ENCODE assay signal across 15 cellular contexts in genomic region chr10:87618470-87619423, GRCh38. TPM values are rescaled to one million over a fixed set of nuclear protein-coding genes. Genes with fewer than 3 reads are reported as not detected.
DNase-seq lines count a peak whose midpoint lies in the region; ATAC-seq, FAIRE-seq and TF ChIP-seq lines count a peak whose summit lies in the region.
"Had no signal": no experiment of that assay in that cellular context is flagged by ENCODE, and none has a peak within 500 bp of the region (broad histone marks: within the 10 kb centered on the region; RNA-seq: fewer than 3 reads in every experiment).

No MANE protein-coding gene starts in this region.

- FAIRE-seq in islet of Langerhans (lab: Jason Lieb, UNC), result peak; percentile 91
- no peak for FAIRE-seq in small intestine (lab: Jason Lieb, UNC)

- no peak overlapping the region for H3K4me3 ChIP-seq in PC-3 (ENCODE audit: low read length)
- H3K4me3 ChIP-seq in small intestine (ENCODE audit: low read depth in 1 of 2, low read length in 2 of 2), result no peak overlapping the region
- no peak overlapping the region for H3K4me3 ChIP-seq in naive thymus-derived CD4-positive, alpha-beta T cell (ENCODE audit: low read length)
- no peak overlapping the region for H3K4me3 ChIP-seq in aorta (ENCODE audit: low read length in 2 of 2)
- H3K4me3 ChIP-seq: SJSA1, thoracic aorta had no signal

- H4K20me1 ChIP-seq in PC-3 (ENCODE audit: low read length), result no peaks in the 10 kb centered on the region

- no peak overlapping the region for H3K9ac ChIP-seq in PC-3 (ENCODE audit: low read length)

- ATAC-seq in PC-3, result no peak
- ATAC-seq in naive thymus-derived CD4-positive, alpha-beta T cell, result no peak
- no peak for ATAC-seq in aorta (ENCODE audit: low FRiP score)

- H3F3A ChIP-seq in PC-3 (ENCODE audit: low read length, unreplicated experiment), result no peaks in the 10 kb centered on the region

- peaks cover 19% of the 10 kb centered on the region; the same call in 1 of the 2 replicates for H3K4me1 ChIP-seq in PC-3 (ENCODE audit: insufficient read depth, low read length)
- no peaks in the 10 kb centered on the region for H3K4me1 ChIP-seq in small intestine (ENCODE audit: control insufficient read depth in 2 of 2, insufficient read depth in 1 of 2, low read depth in 1 of 2, low read length in 1 of 2)
- H3K4me1 ChIP-seq in naive thymus-derived CD4-positive, alpha-beta T cell (ENCODE audit: control insufficient read depth in 2 of 2, insufficient read depth in 2 of 2, low read length in 2 of 2), result no peaks in the 10 kb centered on the region
- peaks cover 0 to 1% of the 10 kb centered on the region in 2 donors for H3K4me1 ChIP-seq in aorta (ENCODE audit: control insufficient read depth in 1 of 2, insufficient read depth in 2 of 2, low read length in 2 of 2)
- H3K4me1 ChIP-seq: SJSA1 had no signal

- H3K79me2 ChIP-seq in PC-3 (ENCODE audit: low read length), result no peaks in the 10 kb centered on the region

- H2AFZ ChIP-seq in PC-3 (ENCODE audit: low read length), result no peak overlapping the region

- H3K9me3 ChIP-seq in PC-3 (ENCODE audit: low read length) (no peaks in the 10 kb centered on the region), small intestine (ENCODE audit: control insufficient read depth, low read depth) (no peaks in the 10 kb centered on the region), aorta (ENCODE audit: control insufficient read depth, low read length) (no peaks in the 10 kb centered on the region)
- no peaks in the 10 kb centered on the region for H3K9me3 ChIP-seq in naive thymus-derived CD4-positive, alpha-beta T cell (ENCODE audit: control insufficient read depth in 2 of 3, low read length in 3 of 3)
- H3K9me3 ChIP-seq: SJSA1, thoracic aorta had no signal

- CTCF ChIA-PET in PC-3 (lab: Charles Lee), result no interaction called here
- CTCF ChIA-PET in activated naive CD4-positive, alpha-beta T cell treated with anti-CD3 and anti-CD28 coated beads, Interleukin-2, amount 10 ng/mL, durations not matched to agents 7 days and 5 days (lab: Charles Lee), result no interaction called here
- CTCF ChIA-PET in naive thymus-derived CD4-positive, alpha-beta T cell (lab: Charles Lee), result interaction anchor here (1.8 kb wide), 1 partner anchor 16 kb away, joined by 3 read pairs; no protein-coding TSS in a partner anchor

- H3K4me2 ChIP-seq in PC-3 (ENCODE audit: low read length), result no peak overlapping the region

- POLR2A ChIA-PET in PC-3 (lab: Charles Lee; ENCODE audit: unreplicated experiment), result no interaction called here
- POLR2A ChIA-PET in naive thymus-derived CD4-positive, alpha-beta T cell (lab: Charles Lee), result no interaction called here

- no peak overlapping the region for H3K27ac Mint-ChIP-seq in activated naive CD4-positive, alpha-beta T cell treated with anti-CD3 and anti-CD28 coated beads, Interleukin-2, amount 10 ng/mL, durations not matched to agents 7 days and 5 days
- H3K27ac Mint-ChIP-seq in naive thymus-derived CD4-positive, alpha-beta T cell, result no peak overlapping the region
- H3K27ac Mint-ChIP-seq: nephron progenitor cell had no signal

- H3K36me3 ChIP-seq in PC-3 (ENCODE audit: low read depth, low read length) (no peaks in the 10 kb centered on the region), small intestine (ENCODE audit: control insufficient read depth in 2 of 2, insufficient read depth in 2 of 2, low read length in 2 of 2) (no peaks in the 10 kb centered on the region), aorta (ENCODE audit: control insufficient read depth in 1 of 2, insufficient read depth in 2 of 2, low read length in 1 of 2) (no peaks in the 10 kb centered on the region)
- H3K36me3 ChIP-seq in naive thymus-derived CD4-positive, alpha-beta T cell (ENCODE audit: control insufficient read depth in 2 of 3, insufficient read depth in 3 of 3, low read length in 3 of 3), result no peaks in the 10 kb centered on the region
- H3K36me3 ChIP-seq: SJSA1, thoracic aorta had no signal

- peaks cover 32% of the 10 kb centered on the region for H3K27me3 Mint-ChIP-seq in activated naive CD4-positive, alpha-beta T cell treated with anti-CD3 and anti-CD28 coated beads, Interleukin-2, amount 10 ng/mL, durations not matched to agents 7 days and 5 days
- H3K27me3 Mint-ChIP-seq in naive thymus-derived CD4-positive, alpha-beta T cell, result peaks cover 14 to 33% (median 27%) of the 10 kb centered on the region in 5 donors

- H3K4me1 Mint-ChIP-seq in activated naive CD4-positive, alpha-beta T cell treated with anti-CD3 and anti-CD28 coated beads, Interleukin-2, amount 10 ng/mL, durations not matched to agents 7 days and 5 days, result no peaks in the 10 kb centered on the region
- no peaks in the 10 kb centered on the region for H3K4me1 Mint-ChIP-seq in naive thymus-derived CD4-positive, alpha-beta T cell

- H3K27me3 ChIP-seq in PC-3 (ENCODE audit: low read length) (no peaks in the 10 kb centered on the region), small intestine (ENCODE audit: control insufficient read depth in 2 of 2, insufficient read depth in 2 of 2, low read length in 2 of 2) (no peaks in the 10 kb centered on the region), aorta (ENCODE audit: control insufficient read depth in 1 of 2, insufficient read depth in 2 of 2, low read length in 1 of 2) (peaks cover 0 to 2% of the 10 kb centered on the region in 2 donors)
- no peaks in the 10 kb centered on the region for H3K27me3 ChIP-seq in naive thymus-derived CD4-positive, alpha-beta T cell (ENCODE audit: control insufficient read depth in 2 of 2, insufficient read depth in 2 of 2, low read length in 2 of 2)
- H3K27me3 ChIP-seq: SJSA1 had no signal

- 40 to 61% (median 44%) methylated on average over 11 of the region's 11 CpGs for WGBS in small intestine, 3 donors
- WGBS in aorta, 2 donors, result 84 to 85% methylated on average over 11 of the region's 11 CpGs

- H3K9me2 ChIP-seq in PC-3 (replicated peaks; ENCODE audit: low read length), result no peaks in the 10 kb centered on the region

- intact Hi-C loops in PC-3 (cut with micrococcal nuclease) (no loop called here), aorta (cut with DNase I) (no loop called here)
- intact Hi-C loops in naive thymus-derived CD4-positive, alpha-beta T cell (cut with micrococcal nuclease), result no loop called here

- BruUV-seq in PC-3 (replicated peaks; lab: Mats Ljungman, UMichigan), result no TSS peak

- DNase-seq in NCI-H1417 (lab: John Stamatoyannopoulos, UW) (peak in 2 of 3 experiments; percentile 4 to 41), NCI-H1417 treated with DMSO at 0.1 percent for 48 hours (lab: John Stamatoyannopoulos, UW) (no peak), PC-3 (peak; percentile 10), small intestine (peak; percentile 71), aorta (no peak)
- DNase-seq in activated naive CD4-positive, alpha-beta T cell treated with anti-CD3 and anti-CD28 coated beads, Interleukin-2, amount 10 ng/mL, durations not matched to agents 7 days and 5 days, result no peak
- DNase-seq in naive thymus-derived CD4-positive, alpha-beta T cell, result no peak
- DNase-seq: 8988T; activated naive CD4-positive, alpha-beta T cell treated with anti-CD3 and anti-CD28 coated beads, Interleukin-2, amount 50 U/mL, for 16 hours; COR-L47; NCI-H510A treated with DMSO at 0.1 percent for 48 hours; nephron progenitor cell had no signal

- no peak for TF ChIP-seq CTCF in PC-3 (conservative IDR thresholded peaks at IDR 0.05; ENCODE audit: low read depth, low read length)

- H3K36me3 Mint-ChIP-seq in activated naive CD4-positive, alpha-beta T cell treated with anti-CD3 and anti-CD28 coated beads, Interleukin-2, amount 10 ng/mL, durations not matched to agents 7 days and 5 days, result no peaks in the 10 kb centered on the region
- H3K36me3 Mint-ChIP-seq in naive thymus-derived CD4-positive, alpha-beta T cell, result no peaks in the 10 kb centered on the region

- H3K4me3 Mint-ChIP-seq in activated naive CD4-positive, alpha-beta T cell treated with anti-CD3 and anti-CD28 coated beads, Interleukin-2, amount 10 ng/mL, durations not matched to agents 7 days and 5 days, result no peak overlapping the region
- no peak overlapping the region for H3K4me3 Mint-ChIP-seq in naive thymus-derived CD4-positive, alpha-beta T cell
- H3K4me3 Mint-ChIP-seq: nephron progenitor cell had no signal

- no peaks in the 10 kb centered on the region for H3K9me3 Mint-ChIP-seq in activated naive CD4-positive, alpha-beta T cell treated with anti-CD3 and anti-CD28 coated beads, Interleukin-2, amount 10 ng/mL, durations not matched to agents 7 days and 5 days
- H3K9me3 Mint-ChIP-seq in naive thymus-derived CD4-positive, alpha-beta T cell, result no peaks in the 10 kb centered on the region
- H3K9me3 Mint-ChIP-seq: nephron progenitor cell had no signal

- no peak overlapping the region for H3K27ac ChIP-seq in PC-3 (ENCODE audit: low read length)
- no peak overlapping the region for H3K27ac ChIP-seq in small intestine (ENCODE audit: low read depth in 1 of 2, low read length in 1 of 2)
- no peak overlapping the region for H3K27ac ChIP-seq in naive thymus-derived CD4-positive, alpha-beta T cell (ENCODE audit: low read depth, low read length)
- no peak overlapping the region for H3K27ac ChIP-seq in aorta (ENCODE audit: low read depth in 1 of 2, low read length in 2 of 2)
- H3K27ac ChIP-seq: SJSA1, thoracic aorta had no signal

RNA-seq across cellular contexts. Expression of gene PAPSS2, which starts 40.9 kb away (rescaled TPM):
- total RNA-seq in PC-3 (2014; rRNA removed), result 16.4 and 17.3 TPM in 2 replicates
- polyA plus RNA-seq in small intestine, result 10 to 100 TPM; 28.4 to 78.9 (median 37.3) TPM
- 1 to 10 TPM in 1 of 5 experiments, under 1 TPM in 4; 0.21 to 1.6 (median 0.57) TPM for total RNA-seq in naive thymus-derived CD4-positive, alpha-beta T cell
- under 1 TPM; 0.05 to 0.06 TPM for polyA plus RNA-seq in naive thymus-derived CD4-positive, alpha-beta T cell
- 10 to 100 TPM; 42.9 to 57.2 TPM for total RNA-seq in aorta
- 10 to 100 TPM; 19.8 to 20.0 TPM for polyA plus RNA-seq in aorta

Comparison
In these comparisons a context has a peak if more than half of its experiments do, and no peak if none do; other contexts are left out.
1. DNase-seq: peak in NCI-H1417 (2 of 3), PC-3 (single experiment) and small intestine (single experiment); none in NCI-H1417 treated with DMSO at 0.1 percent for 48 hours (single experiment), activated naive CD4-positive, alpha-beta T cell treated with anti-CD3 and anti-CD28 coated beads, Interleukin-2, amount 10 ng/mL, durations not matched to agents 7 days and 5 days (single experiment), naive thymus-derived CD4-positive, alpha-beta T cell (0 of 9) and aorta (0 of 2).